14 cellular contexts compared by ENCODE assay signal in the genomic region with DNA sequence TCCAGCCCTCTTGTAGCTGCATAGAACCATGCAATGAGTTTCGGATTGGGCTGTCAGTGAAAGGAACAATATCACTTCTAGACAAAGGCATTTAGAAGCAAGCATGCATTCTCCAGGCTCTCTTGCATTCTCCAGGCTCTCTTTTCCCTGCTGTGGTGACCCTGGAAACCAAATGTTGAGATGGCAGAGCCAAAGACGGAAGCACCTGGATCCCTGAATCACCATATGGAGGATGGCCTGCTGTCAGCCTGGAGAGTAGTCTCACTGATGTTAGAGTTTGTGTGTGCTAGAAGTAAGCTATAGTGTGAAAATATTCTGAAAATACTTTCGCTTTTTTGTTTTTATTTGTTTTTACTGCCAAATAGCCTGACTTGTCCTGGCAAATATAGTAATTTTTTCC.
A peak's percentile ranks its signal among the peaks of the same experiment; 100 is the strongest.
DNase-seq lines count a peak whose midpoint lies in the region.
"Had no signal": no experiment of that assay in that cellular context is flagged by ENCODE, and none has a peak within 500 bp of the region (broad histone marks: within the 10 kb centered on the region; RNA-seq: fewer than 3 reads in every experiment).

No MANE protein-coding gene starts in this region.

- in situ Hi-C loops in G401 (cut with HindIII; ENCODE audit: low sequenced_read_pairs): no loop called here

- DNase-seq in DMS79 (lab: John Stamatoyannopoulos, UW) (peak; percentile 86), G401 (ENCODE audit: low spot score) (peak; percentile 54), dermis microvascular lymphatic vessel endothelial cell (ENCODE audit: low read depth in 2 of 2) (peak; percentile 39 to 51), lung microvascular endothelial cell (ENCODE audit: low read depth in 2 of 2) (peak; percentile 48 to 94), activated gamma-delta T cell treated with Interleukin-2 at 50 U/mL for 16 hours (no peak), COLO829 (ENCODE audit: low spot score) (no peak), CD1c-positive myeloid dendritic cell (ENCODE audit: extremely low spot score) (no peak)
- DNase-seq: AML-193; Caco-2; Calu3; CD4-positive, alpha-beta memory T cell; CD4-positive, CD25-positive, alpha-beta regulatory T cell; CD8-positive, alpha-beta memory T cell; GDM1 had no signal

Comparison
In these comparisons a context has a peak if more than half of its experiments do, and no peak if none do; other contexts are left out.
1. DNase-seq: peak in DMS79 (single experiment), G401 (single experiment), dermis microvascular lymphatic vessel endothelial cell (2 of 2) and lung microvascular endothelial cell (2 of 2); none in activated gamma-delta T cell treated with Interleukin-2 at 50 U/mL for 16 hours (single experiment), COLO829 (single experiment) and CD1c-positive myeloid dendritic cell (single experiment).